Comparison of ENCODE assay signal across 8 cellular contexts in the genomic region with DNA sequence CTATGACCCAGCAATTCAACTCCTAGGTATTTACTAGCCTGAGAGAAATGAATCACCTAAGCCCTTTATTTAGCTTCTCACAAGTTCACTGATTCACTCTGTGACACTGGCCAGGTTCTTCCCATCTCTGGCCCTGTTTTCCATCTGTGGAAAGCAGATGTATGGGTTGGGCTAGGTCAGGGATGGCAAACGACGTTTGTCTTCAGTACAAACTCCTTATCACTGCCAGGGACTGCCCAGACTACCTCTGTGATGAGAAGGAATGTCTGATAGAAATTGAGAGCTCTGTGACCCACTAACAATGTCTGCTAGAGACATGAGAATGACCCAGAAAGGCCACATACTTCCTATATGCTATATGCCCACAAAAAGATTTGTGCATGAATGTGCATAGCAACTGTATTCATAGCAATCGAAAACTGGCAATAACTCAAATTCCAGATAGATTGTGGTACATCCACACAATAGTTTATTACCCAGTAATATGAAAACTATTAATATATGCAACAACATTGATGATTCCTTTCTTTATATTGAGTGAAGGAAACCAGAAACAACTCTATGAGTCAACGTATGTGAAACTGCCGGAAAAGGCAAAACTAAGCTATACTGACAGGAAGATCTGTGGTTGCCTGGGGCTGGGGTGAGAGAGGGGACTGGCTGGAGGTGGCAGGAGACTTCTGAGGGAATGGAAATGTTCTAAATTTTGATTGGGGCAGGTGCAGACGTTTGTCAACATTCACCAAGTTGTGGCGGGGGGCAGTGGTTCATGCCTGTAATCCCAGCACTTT. TPM values are rescaled to one million over a fixed set of nuclear protein-coding genes. Genes with fewer than 3 reads are reported as not detected.
DNase-seq lines count a peak whose midpoint lies in the region; ATAC-seq and TF ChIP-seq lines count a peak whose summit lies in the region.

No MANE protein-coding gene starts in this region.

- no peaks in the 10 kb centered on the region for H3K4me1 ChIP-seq in Panc1 (ENCODE audit: control insufficient read depth, insufficient read depth, low read length)
- peaks cover 7% of the 10 kb centered on the region for H3K4me1 ChIP-seq in psoas muscle
- no peaks in the 10 kb centered on the region for H3K4me1 ChIP-seq in neural progenitor cell
- H3K4me1 ChIP-seq in upper lobe of right lung, result no peaks in the 10 kb centered on the region
- peaks cover 30% of the 10 kb centered on the region for H3K4me1 ChIP-seq in SJCRH30

- no peak overlapping the region for H3K4me2 ChIP-seq in neural progenitor cell

- peak; percentile 49 for ATAC-seq in GM21786 (IDR thresholded peaks at IDR 0.05; ENCODE audit: unreplicated experiment)
- peak; percentile 71 for ATAC-seq in Panc1
- peak in 3 of 4 donors; percentile 59 to 75 (median 63) for ATAC-seq in psoas muscle
- ATAC-seq in GM18868 (IDR thresholded peaks at IDR 0.05; ENCODE audit: unreplicated experiment), result no peak
- no peak for ATAC-seq in upper lobe of right lung

- H3F3A ChIP-seq in neural progenitor cell (ENCODE audit: low read depth), result no peaks in the 10 kb centered on the region

- intact Hi-C loops in Panc1 (cut with micrococcal nuclease; ENCODE audit: unreplicated experiment) (no loop called here), psoas muscle (cut with DNase I) (no loop called here), upper lobe of right lung (cut with DNase I) (no loop called here)

- H3K79me2 ChIP-seq in neural progenitor cell (ENCODE audit: low read depth), result no peaks in the 10 kb centered on the region

- H3K27me3 ChIP-seq in Panc1 (ENCODE audit: control insufficient read depth, insufficient read depth, low read length) (no peaks in the 10 kb centered on the region), psoas muscle (ENCODE audit: insufficient read depth in 3 of 3, low read length in 2 of 3) (no peaks in the 10 kb centered on the region), neural progenitor cell (no peaks in the 10 kb centered on the region), upper lobe of right lung (no peaks in the 10 kb centered on the region), SJCRH30 (no peaks in the 10 kb centered on the region)

- POLR2A ChIA-PET in Panc1 (lab: Charles Lee), result no interaction called here

- peaks cover 2% of the 10 kb centered on the region for H3K4me1 Mint-ChIP-seq in neural progenitor cell

- H3K27ac ChIP-seq in Panc1 (ENCODE audit: low read length), result no peak overlapping the region
- H3K27ac ChIP-seq in psoas muscle, result no peak overlapping the region
- no peak overlapping the region for H3K27ac ChIP-seq in neural progenitor cell
- no peak overlapping the region for H3K27ac ChIP-seq in upper lobe of right lung
- H3K27ac ChIP-seq in SJCRH30, result no peak overlapping the region

- H2AFZ ChIP-seq in neural progenitor cell (replicated peaks), result no peak overlapping the region

- no TSS peak for BruUV-seq in Panc1 (replicated peaks; lab: Mats Ljungman, UMichigan)

- no peak overlapping the region for H3K27ac Mint-ChIP-seq in neural progenitor cell

- no peak overlapping the region for H3K4me3 ChIP-seq in Panc1 (ENCODE audit: low read depth in 2 of 2, low read length in 2 of 2)
- no peak overlapping the region for H3K4me3 ChIP-seq in psoas muscle
- no peak overlapping the region for H3K4me3 ChIP-seq in neural progenitor cell
- no peak overlapping the region for H3K4me3 ChIP-seq in upper lobe of right lung
- H3K4me3 ChIP-seq in SJCRH30, result no peak overlapping the region

- no peak overlapping the region for H3K9ac ChIP-seq in neural progenitor cell

- CTCF ChIA-PET in Panc1 (lab: Charles Lee), result no interaction called here

- H3K9me3 Mint-ChIP-seq in neural progenitor cell, result peaks cover 3% of the 10 kb centered on the region

- no peak overlapping the region for H3K4me3 Mint-ChIP-seq in neural progenitor cell

- no peaks in the 10 kb centered on the region for H3K36me3 Mint-ChIP-seq in neural progenitor cell

- H3K9me3 ChIP-seq in Panc1 (ENCODE audit: control insufficient read depth, insufficient read depth, low read depth, low read length) (no peaks in the 10 kb centered on the region), psoas muscle (no peaks in the 10 kb centered on the region), neural progenitor cell (ENCODE audit: low read depth) (no peaks in the 10 kb centered on the region), upper lobe of right lung (no peaks in the 10 kb centered on the region), SJCRH30 (replicated peaks) (no peaks in the 10 kb centered on the region; the same call in 1 of the 2 replicates)

- H3K36me3 ChIP-seq in Panc1 (ENCODE audit: control insufficient read depth, insufficient read depth, low read length) (no peaks in the 10 kb centered on the region), psoas muscle (ENCODE audit: insufficient read depth in 1 of 2, low read depth in 1 of 2) (no peaks in the 10 kb centered on the region), neural progenitor cell (no peaks in the 10 kb centered on the region), upper lobe of right lung (no peaks in the 10 kb centered on the region), SJCRH30 (no peaks in the 10 kb centered on the region)

- no peaks in the 10 kb centered on the region for H4K20me1 ChIP-seq in neural progenitor cell (ENCODE audit: low read depth)

- WGBS in psoas muscle, 3 donors, result 63 to 69% (median 66%) methylated on average over 7 of the region's 7 CpGs

- in situ Hi-C loops in Panc1 (cut with HindIII; ENCODE audit: low pct_unique_long_range_greater_than_20kb, low sequenced_read_pairs), result no loop called here

- TF ChIP-seq CTCF in Panc1 (IDR thresholded peaks at IDR 0.05) (no peak), psoas muscle (IDR thresholded peaks at IDR 0.05) (no peak), neural progenitor cell (IDR thresholded peaks at IDR 0.05) (no peak), upper lobe of right lung (IDR thresholded peaks at IDR 0.05) (no peak)

- DNase-seq in Panc1 (ENCODE audit: low read depth, low spot score) (no peak), psoas muscle (no peak), neural progenitor cell (ENCODE audit: low spot score) (no peak), upper lobe of right lung (no peak), SJCRH30 (no peak)
- DNase-seq in activated naive CD4-positive, alpha-beta T cell treated with anti-CD3 and anti-CD28 coated beads, Interleukin-2, amount 50 U/mL, for 16 hours, result peak; percentile 22

- H3K27me3 Mint-ChIP-seq in neural progenitor cell (ENCODE audit: insufficient read depth, low read depth), result no peaks in the 10 kb centered on the region

RNA-seq across cellular contexts. Expression of gene ADAM19, which starts 32.0 kb away (rescaled TPM):
- 3.5 TPM for total RNA-seq in Panc1 (2021; ENCODE audit: unreplicated experiment)
- polyA plus RNA-seq in Panc1 (2012; ENCODE audit: insufficient read length), result 1.7 TPM
- total RNA-seq in psoas muscle, result 1 to 10 TPM; 1.4 to 4.5 (median 3.1) TPM
- polyA plus RNA-seq in psoas muscle, result under 1 TPM; 0.27 to 0.58 (median 0.39) TPM
- 11.5 and 20.9 TPM in 2 replicates for total RNA-seq in neural progenitor cell (ENCODE audit: low replicate concordance)
- 10.6 TPM for total RNA-seq in upper lobe of right lung
- 45.1 and 50.0 TPM in 2 replicates for total RNA-seq in SJCRH30 (2014; rRNA removed; shearing (Covaris generic))

RNA-seq across cellular contexts. Expression of gene SOX30, which starts 44.7 kb away (rescaled TPM):
- total RNA-seq in Panc1 (2021; ENCODE audit: unreplicated experiment), result not detected
- polyA plus RNA-seq in Panc1 (2012; ENCODE audit: insufficient read length), result not detected
- under 1 TPM in 1 of 4 donors, not detected in 3; 0.19 TPM for total RNA-seq in psoas muscle
- under 1 TPM in 2 of 3 donors, not detected in 1; 0.01 to 0.05 TPM for polyA plus RNA-seq in psoas muscle
- 0.06 and 0.17 TPM in 2 replicates for total RNA-seq in neural progenitor cell (ENCODE audit: low replicate concordance)
- total RNA-seq in upper lobe of right lung, result 0.12 TPM
- 0.13 TPM in 1 of 2 replicates, not detected in the other for total RNA-seq in SJCRH30 (2014; rRNA removed; shearing (Covaris generic))

Comparison
In these comparisons a context has a peak if more than half of its experiments do, and no peak if none do; other contexts are left out.
1. ATAC-seq: peak in GM21786 (single experiment), Panc1 (single experiment) and psoas muscle (3 of 4); none in GM18868 (single experiment) and upper lobe of right lung (single experiment).